16 cellular contexts compared by ENCODE assay signal in genomic region chr11:68016904-68017817, GRCh38. TPM values are rescaled to one million over a fixed set of nuclear protein-coding genes. Genes with fewer than 3 reads are reported as not detected.
DNase-seq lines count a peak whose midpoint lies in the region; ATAC-seq and TF ChIP-seq lines count a peak whose summit lies in the region.
"Had no signal": no experiment of that assay in that cellular context is flagged by ENCODE, and none has a peak within 500 bp of the region (broad histone marks: within the 10 kb centered on the region; RNA-seq: fewer than 3 reads in every experiment).

No MANE protein-coding gene starts in this region.

- no peak for TF ChIP-seq EP300 in esophagus muscularis mucosa (IDR thresholded peaks at IDR 0.05)

- no peaks in the 10 kb centered on the region for H3K9me3 ChIP-seq in osteoblast (ENCODE audit: low read depth, low read length)
- H3K9me3 ChIP-seq in esophagus muscularis mucosa: no peaks in the 10 kb centered on the region
- H3K9me3 ChIP-seq: gastrocnemius medialis, uterus had no signal

- no peaks in the 10 kb centered on the region for H4K20me1 ChIP-seq in osteoblast (ENCODE audit: insufficient read depth, low read length)

- 60% methylated on average over 10 of the region's 16 CpGs for WGBS in esophagus muscularis mucosa

- intact Hi-C loops in Calu3 (cut with micrococcal nuclease; ENCODE audit: unreplicated experiment): no loop called here
- intact Hi-C loops in esophagus muscularis mucosa (cut with DNase I): no loop called here

- H3K79me2 ChIP-seq in osteoblast (ENCODE audit: insufficient read depth, low read length): peaks cover 19% of the 10 kb centered on the region

- H3K27ac ChIP-seq in osteoblast (ENCODE audit: low read depth, low read length) (no peak overlapping the region), esophagus muscularis mucosa (replicated peaks in 1 of 4) (peak overlapping the region in 1 of 4 donors; percentile 10)
- H3K27ac ChIP-seq: C4-2B, gastrocnemius medialis, uterus had no signal

- H3K27me3 Mint-ChIP-seq in Calu3 (ENCODE audit: unreplicated experiment): no peaks in the 10 kb centered on the region

- H3K27ac Mint-ChIP-seq in Calu3 (ENCODE audit: unreplicated experiment): peak overlapping the region; percentile 25
- H3K27ac Mint-ChIP-seq: activated naive CD4-positive, alpha-beta T cell treated with anti-CD3 and anti-CD28 coated beads, Interleukin-2, amount 10 ng/mL, durations not matched to agents 7 days and 5 days had no signal

- no TSS peak for BruUV-seq in Calu3 (replicated peaks; lab: Mats Ljungman, UMichigan)

- H3K36me3 ChIP-seq in osteoblast (ENCODE audit: insufficient read depth, low read length): peaks cover 12% of the 10 kb centered on the region
- peaks cover 0 to 7% (median 3%) of the 10 kb centered on the region in 4 donors for H3K36me3 ChIP-seq in esophagus muscularis mucosa
- H3K36me3 ChIP-seq: gastrocnemius medialis, uterus had no signal

- TF ChIP-seq POLR2A in esophagus muscularis mucosa (IDR thresholded peaks at IDR 0.05; ENCODE audit: low read depth): no peak

- H2AFZ ChIP-seq in osteoblast (ENCODE audit: low read length): no peak overlapping the region

- DNase-seq in Calu3 (peak; percentile 51), NCI-H69 (lab: John Stamatoyannopoulos, UW) (peak; percentile 47), globus pallidus (ENCODE audit: low spot score) (peak; percentile 64), osteoblast (ENCODE audit: insufficient read length, low spot score, missing footprints) (peak; percentile 90), esophagus muscularis mucosa (ENCODE audit: extremely low spot score) (no peak), SK-N-DZ (ENCODE audit: low spot score) (no peak)
- DNase-seq: activated naive CD4-positive, alpha-beta T cell treated with anti-CD3 and anti-CD28 coated beads, Interleukin-2, amount 10 ng/mL, durations not matched to agents 7 days and 5 days; central memory CD4-positive, alpha-beta T cell; endodermal cell; gastrocnemius medialis; NCI-H2029 treated with DMSO at 0.1 percent for 48 hours; stimulated activated CD4-positive, alpha-beta T cell treated with anti-CD3 and anti-CD28 coated beads, Interleukin-4, amount 100 ng/mL, for 24 hours; uterus had no signal

- H3K4me2 ChIP-seq in osteoblast (ENCODE audit: insufficient read depth, low read length): no peak overlapping the region

- H3K4me1 Mint-ChIP-seq in Calu3 (ENCODE audit: low read depth, unreplicated experiment): peaks cover 79% of the 10 kb centered on the region
- H3K4me1 Mint-ChIP-seq: activated naive CD4-positive, alpha-beta T cell treated with anti-CD3 and anti-CD28 coated beads, Interleukin-2, amount 10 ng/mL, durations not matched to agents 7 days and 5 days had no signal

- no peaks in the 10 kb centered on the region for H3K9me3 Mint-ChIP-seq in Calu3 (ENCODE audit: low read depth, unreplicated experiment)
- H3K9me3 Mint-ChIP-seq: activated naive CD4-positive, alpha-beta T cell treated with anti-CD3 and anti-CD28 coated beads, Interleukin-2, amount 10 ng/mL, durations not matched to agents 7 days and 5 days; endodermal cell had no signal

- CTCF ChIA-PET in Calu3 (lab: Charles Lee): no interaction called here

- peaks cover 32% of the 10 kb centered on the region for H3K4me1 ChIP-seq in osteoblast (ENCODE audit: insufficient read depth, low read length)
- peaks cover 3 to 40% (median 33%) of the 10 kb centered on the region in 4 donors for H3K4me1 ChIP-seq in esophagus muscularis mucosa
- H3K4me1 ChIP-seq: gastrocnemius medialis had no signal

- TF ChIP-seq CTCF in Calu3 (IDR thresholded peaks at IDR 0.05; ENCODE audit: unreplicated experiment) (no peak), osteoblast (IDR thresholded peaks at IDR 0.05; ENCODE audit: extremely low read depth, low read depth, low read length) (no peak), esophagus muscularis mucosa (IDR thresholded peaks at IDR 0.05) (no peak)

- H3K4me3 ChIP-seq in osteoblast (ENCODE audit: insufficient read depth, low read length) (no peak overlapping the region), esophagus muscularis mucosa (no peak overlapping the region)
- H3K4me3 ChIP-seq: gastrocnemius medialis, uterus had no signal

- ATAC-seq in HG02678 (IDR thresholded peaks at IDR 0.05; ENCODE audit: unreplicated experiment) (no peak), GM21619 (IDR thresholded peaks at IDR 0.05; ENCODE audit: unreplicated experiment) (no peak)
- ATAC-seq: gastrocnemius medialis had no signal

- H3K27me3 ChIP-seq in osteoblast (ENCODE audit: insufficient read depth, low read length) (no peaks in the 10 kb centered on the region), esophagus muscularis mucosa (no peaks in the 10 kb centered on the region)
- H3K27me3 ChIP-seq: gastrocnemius medialis, uterus had no signal

- peaks cover 83% of the 10 kb centered on the region for H3K36me3 Mint-ChIP-seq in Calu3 (ENCODE audit: insufficient read depth, unreplicated experiment)
- H3K36me3 Mint-ChIP-seq: activated naive CD4-positive, alpha-beta T cell treated with anti-CD3 and anti-CD28 coated beads, Interleukin-2, amount 10 ng/mL, durations not matched to agents 7 days and 5 days had no signal

- peak overlapping the region; percentile 51 for H3K4me3 Mint-ChIP-seq in Calu3 (ENCODE audit: low read depth, unreplicated experiment)
- H3K4me3 Mint-ChIP-seq: activated naive CD4-positive, alpha-beta T cell treated with anti-CD3 and anti-CD28 coated beads, Interleukin-2, amount 10 ng/mL, durations not matched to agents 7 days and 5 days; endodermal cell had no signal

RNA-seq across cellular contexts. Expression of gene ALDH3B1, which starts 7.0 kb away (rescaled TPM):
- 41.6 and 68.2 TPM in 2 replicates for total RNA-seq in Calu3 (2022)
- 59.5 and 63.0 TPM in 2 replicates for total RNA-seq in osteoblast
- total RNA-seq in esophagus muscularis mucosa: 10 to 100 TPM; 10.6 to 17.2 (median 12.6) TPM
- polyA plus RNA-seq in SK-N-DZ (2014; cell fraction: cytosol; rRNA removed): 0.77 and 1.3 TPM in 2 replicates
- 1.1 TPM in 2 replicates for polyA plus RNA-seq in SK-N-DZ (2014; cell fraction: nucleus; rRNA removed)

RNA-seq across cellular contexts. Expression of gene UNC93B1, which starts 13.3 kb away (rescaled TPM):
- 71.2 and 92.6 TPM in 2 replicates for total RNA-seq in Calu3 (2022)
- 36.5 and 39.8 TPM in 2 replicates for total RNA-seq in osteoblast
- 10 to 100 TPM; 16.6 to 38.4 (median 31.6) TPM for total RNA-seq in esophagus muscularis mucosa
- polyA plus RNA-seq in SK-N-DZ (2014; cell fraction: cytosol; rRNA removed): 1.2 and 4.6 TPM in 2 replicates
- polyA plus RNA-seq in SK-N-DZ (2014; cell fraction: nucleus; rRNA removed): 0.55 and 5.1 TPM in 2 replicates

RNA-seq across cellular contexts. Expression of gene NDUFS8, which starts 13.3 kb away (rescaled TPM):
- 163 and 166 TPM in 2 replicates for total RNA-seq in Calu3 (2022)
- 60.7 and 73.1 TPM in 2 replicates for total RNA-seq in osteoblast
- total RNA-seq in esophagus muscularis mucosa: 100 to 1,000 TPM; 178 to 271 (median 198) TPM
- polyA plus RNA-seq in SK-N-DZ (2014; cell fraction: cytosol; rRNA removed): 239 and 267 TPM in 2 replicates
- polyA plus RNA-seq in SK-N-DZ (2014; cell fraction: nucleus; rRNA removed): 236 and 267 TPM in 2 replicates

RNA-seq across cellular contexts. Expression of gene TCIRG1, which starts 21.7 kb away (rescaled TPM):
- total RNA-seq in Calu3 (2022) (42.1 and 49.7 TPM in 2 replicates), osteoblast (85.4 and 87.5 TPM in 2 replicates), esophagus muscularis mucosa (100 to 1,000 TPM in 1 of 4 donors, 10 to 100 TPM in 3; 61.6 to 124 (median 81.4) TPM)
- 25.9 and 34.5 TPM in 2 replicates for polyA plus RNA-seq in SK-N-DZ (2014; cell fraction: cytosol; rRNA removed)
- 992 and 1,068 TPM in 2 replicates for polyA plus RNA-seq in SK-N-DZ (2014; cell fraction: nucleus; rRNA removed)

Comparison
In these comparisons a context has a peak if more than half of its experiments do, and no peak if none do; other contexts are left out.
1. DNase-seq: peak in Calu3 (single experiment), NCI-H69 (single experiment), globus pallidus (single experiment) and osteoblast (single experiment); none in esophagus muscularis mucosa (single experiment) and SK-N-DZ (single experiment).